Comparison of ENCODE assay signal across 2 cellular contexts in the genomic region with DNA sequence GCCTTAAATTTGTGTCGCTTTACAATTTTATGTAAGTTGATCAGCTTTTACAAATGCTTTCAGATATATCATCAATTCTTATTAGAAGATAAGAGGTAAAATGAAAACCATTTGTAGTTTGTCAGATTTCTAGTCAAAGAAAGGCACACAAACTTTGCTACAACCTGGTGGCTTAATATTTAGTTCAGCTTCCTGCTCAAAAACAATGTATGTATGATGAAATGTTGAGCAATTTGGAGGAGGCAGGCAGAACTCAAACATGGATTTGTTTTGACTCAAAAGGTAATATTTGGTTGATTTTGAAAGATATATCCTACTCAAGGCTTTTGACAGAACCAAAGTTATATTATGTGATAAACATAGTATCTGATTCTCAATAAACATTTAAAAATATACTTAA.
TF ChIP-seq lines count a peak whose summit lies in the region.

No MANE protein-coding gene starts in this region.

TF ChIP-seq in K562, 482 proteins besides CTCF, POLR2A, EP300 and RAD21:
- 0 out of 2 replicates have a peak, but pooled peaks have one; percentile 33 for TF ChIP-seq ZNF175 (CRISPR knock-in tag; IDR thresholded peaks at IDR 0.05; ENCODE audit: low read depth)
- TF ChIP-seq POLR2H (tag; IDR thresholded peaks at IDR 0.05; ENCODE audit: low read depth), result peak; percentile 74
- TF ChIP-seq RNF2 (IDR thresholded peaks at IDR 0.05), result no peak
- TF ChIP-seq CEBPG (CRISPR knock-in tag; IDR thresholded peaks at IDR 0.05), result peak; percentile 85
- TF ChIP-seq CEBPG (tag; conservative IDR thresholded peaks at IDR 0.05 in 1 of 2, IDR thresholded peaks at IDR 0.05 in 1 of 2), result peak; percentile 95 to 98
- TF ChIP-seq ZSCAN32 (CRISPR knock-in tag; IDR thresholded peaks at IDR 0.05), result peak; percentile 49; the same call in 1 of the 2 replicates
- TF ChIP-seq, protein P1, sequence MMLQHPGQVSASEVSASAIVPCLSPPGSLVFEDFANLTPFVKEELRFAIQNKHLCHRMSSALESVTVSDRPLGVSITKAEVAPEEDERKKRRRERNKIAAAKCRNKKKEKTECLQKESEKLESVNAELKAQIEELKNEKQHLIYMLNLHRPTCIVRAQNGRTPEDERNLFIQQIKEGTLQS (IDR thresholded peaks at IDR 0.05), result peak; percentile 84
- TF ChIP-seq, protein P1 (CRISPR knock-in tag; conservative IDR thresholded peaks at IDR 0.05), result no peak
- peak; percentile 33 to 78; a peak in 2 of 4 replicates for TF ChIP-seq TRIM24 (IDR thresholded peaks at IDR 0.05)
- TF ChIP-seq ZNF274 (IDR thresholded peaks at IDR 0.05; ENCODE audit: borderline replicate concordance, low read depth, low read length), result no peak
- TF ChIP-seq GABPA (tag; conservative IDR thresholded peaks at IDR 0.05; ENCODE audit: low read depth), result 0 out of 2 replicates have a peak, but pooled peaks have one; percentile 15
- no peak for TF ChIP-seq ZNF778 (CRISPR knock-in tag; IDR thresholded peaks at IDR 0.05)
- peak; percentile 58; the same call in 1 of the 2 replicates for TF ChIP-seq SOX6 (IDR thresholded peaks at IDR 0.05)
- TF ChIP-seq, protein P2, sequence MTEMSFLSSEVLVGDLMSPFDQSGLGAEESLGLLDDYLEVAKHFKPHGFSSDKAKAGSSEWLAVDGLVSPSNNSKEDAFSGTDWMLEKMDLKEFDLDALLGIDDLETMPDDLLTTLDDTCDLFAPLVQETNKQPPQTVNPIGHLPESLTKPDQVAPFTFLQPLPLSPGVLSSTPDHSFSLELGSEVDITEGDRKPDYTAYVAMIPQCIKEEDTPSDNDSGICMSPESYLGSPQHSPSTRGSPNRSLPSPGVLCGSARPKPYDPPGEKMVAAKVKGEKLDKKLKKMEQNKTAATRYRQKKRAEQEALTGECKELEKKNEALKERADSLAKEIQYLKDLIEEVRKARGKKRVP (CRISPR knock-in tag; IDR thresholded peaks at IDR 0.05), result peak; percentile 88
- 0 out of 2 replicates have a peak, but pooled peaks have one; percentile 39 for TF ChIP-seq CEBPB (tag; IDR thresholded peaks at IDR 0.05)
- 0 out of 2 replicates have a peak, but pooled peaks have one; percentile 15 for TF ChIP-seq L3MBTL2 (IDR thresholded peaks at IDR 0.05)
- no peak for TF ChIP-seq NR2C1 (IDR thresholded peaks at IDR 0.05)
- TF ChIP-seq NR2C1 (tag; IDR thresholded peaks at IDR 0.05), result 0 out of 2 replicates have a peak, but pooled peaks have one; percentile 10
- TF ChIP-seq EP400 (IDR thresholded peaks at IDR 0.05), result peak; percentile 32; the same call in 1 of the 2 replicates
- peak; percentile 54; the same call in 1 of the 2 replicates for TF ChIP-seq ATF7 (IDR thresholded peaks at IDR 0.05)
- TF ChIP-seq, protein P3, sequence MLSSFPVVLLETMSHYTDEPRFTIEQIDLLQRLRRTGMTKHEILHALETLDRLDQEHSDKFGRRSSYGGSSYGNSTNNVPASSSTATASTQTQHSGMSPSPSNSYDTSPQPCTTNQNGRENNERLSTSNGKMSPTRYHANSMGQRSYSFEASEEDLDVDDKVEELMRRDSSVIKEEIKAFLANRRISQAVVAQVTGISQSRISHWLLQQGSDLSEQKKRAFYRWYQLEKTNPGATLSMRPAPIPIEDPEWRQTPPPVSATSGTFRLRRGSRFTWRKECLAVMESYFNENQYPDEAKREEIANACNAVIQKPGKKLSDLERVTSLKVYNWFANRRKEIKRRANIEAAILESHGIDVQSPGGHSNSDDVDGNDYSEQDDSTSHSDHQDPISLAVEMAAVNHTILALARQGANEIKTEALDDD (IDR thresholded peaks at IDR 0.05), result no peak
- TF ChIP-seq, protein P4, sequence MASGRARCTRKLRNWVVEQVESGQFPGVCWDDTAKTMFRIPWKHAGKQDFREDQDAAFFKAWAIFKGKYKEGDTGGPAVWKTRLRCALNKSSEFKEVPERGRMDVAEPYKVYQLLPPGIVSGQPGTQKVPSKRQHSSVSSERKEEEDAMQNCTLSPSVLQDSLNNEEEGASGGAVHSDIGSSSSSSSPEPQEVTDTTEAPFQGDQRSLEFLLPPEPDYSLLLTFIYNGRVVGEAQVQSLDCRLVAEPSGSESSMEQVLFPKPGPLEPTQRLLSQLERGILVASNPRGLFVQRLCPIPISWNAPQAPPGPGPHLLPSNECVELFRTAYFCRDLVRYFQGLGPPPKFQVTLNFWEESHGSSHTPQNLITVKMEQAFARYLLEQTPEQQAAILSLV (tag; IDR thresholded peaks at IDR 0.05), result 0 out of 2 replicates have a peak, but pooled peaks have one; percentile 57

TF ChIP-seq in HepG2, 621 proteins besides CTCF, POLR2A, EP300 and RAD21 (continues in another document):
- TF ChIP-seq ZNF547 (CRISPR knock-in tag; IDR thresholded peaks at IDR 0.05) (no peak), NCOA2 (CRISPR knock-in tag; IDR thresholded peaks at IDR 0.05) (peak; percentile 80), ZMYM2 (CRISPR knock-in tag; IDR thresholded peaks at IDR 0.05) (no peak), ELF4 (CRISPR knock-in tag; IDR thresholded peaks at IDR 0.05; ENCODE audit: borderline replicate concordance) (no peak), NCOA1 (CRISPR knock-in tag; IDR thresholded peaks at IDR 0.05) (no peak), TARDBP (CRISPR knock-in tag; IDR thresholded peaks at IDR 0.05) (0 out of 2 replicates have a peak, but pooled peaks have one; percentile 28), GATAD2A (CRISPR knock-in tag; IDR thresholded peaks at IDR 0.05) (peak; percentile 95), SOX6 (IDR thresholded peaks at IDR 0.05) (no peak), SOX6 (CRISPR knock-in tag; IDR thresholded peaks at IDR 0.05) (peak; percentile 91), ZNF629 (CRISPR knock-in tag; conservative IDR thresholded peaks at IDR 0.05) (no peak), WIZ (CRISPR knock-in tag; IDR thresholded peaks at IDR 0.05) (no peak), ZSCAN21 (CRISPR knock-in tag; IDR thresholded peaks at IDR 0.05; ENCODE audit: borderline replicate concordance) (no peak), ZNF720 (CRISPR knock-in tag; IDR thresholded peaks at IDR 0.05) (no peak), PRPF4 (IDR thresholded peaks at IDR 0.05; ENCODE audit: low read depth, low read length, poor library complexity, severe bottlenecking) (no peak), ZNF557 (CRISPR knock-in tag; IDR thresholded peaks at IDR 0.05) (no peak), SALL1 (CRISPR knock-in tag; IDR thresholded peaks at IDR 0.05) (peak; percentile 23; the same call in 1 of the 2 replicates), FOSL1 (CRISPR knock-in tag; IDR thresholded peaks at IDR 0.05; ENCODE audit: borderline replicate concordance) (no peak), ZNF546 (CRISPR knock-in tag; conservative IDR thresholded peaks at IDR 0.05) (no peak), FOXJ3 (CRISPR knock-in tag; IDR thresholded peaks at IDR 0.05; ENCODE audit: borderline replicate concordance) (peak; percentile 34; the same call in 1 of the 2 replicates), ZNF468 (CRISPR knock-in tag; IDR thresholded peaks at IDR 0.05) (no peak)
- TF ChIP-seq, protein P5, sequence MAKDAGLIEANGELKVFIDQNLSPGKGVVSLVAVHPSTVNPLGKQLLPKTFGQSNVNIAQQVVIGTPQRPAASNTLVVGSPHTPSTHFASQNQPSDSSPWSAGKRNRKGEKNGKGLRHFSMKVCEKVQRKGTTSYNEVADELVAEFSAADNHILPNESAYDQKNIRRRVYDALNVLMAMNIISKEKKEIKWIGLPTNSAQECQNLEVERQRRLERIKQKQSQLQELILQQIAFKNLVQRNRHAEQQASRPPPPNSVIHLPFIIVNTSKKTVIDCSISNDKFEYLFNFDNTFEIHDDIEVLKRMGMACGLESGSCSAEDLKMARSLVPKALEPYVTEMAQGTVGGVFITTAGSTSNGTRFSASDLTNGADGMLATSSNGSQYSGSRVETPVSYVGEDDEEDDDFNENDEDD (CRISPR knock-in tag; IDR thresholded peaks at IDR 0.05; ENCODE audit: borderline replicate concordance), result no peak
- TF ChIP-seq, protein P6, sequence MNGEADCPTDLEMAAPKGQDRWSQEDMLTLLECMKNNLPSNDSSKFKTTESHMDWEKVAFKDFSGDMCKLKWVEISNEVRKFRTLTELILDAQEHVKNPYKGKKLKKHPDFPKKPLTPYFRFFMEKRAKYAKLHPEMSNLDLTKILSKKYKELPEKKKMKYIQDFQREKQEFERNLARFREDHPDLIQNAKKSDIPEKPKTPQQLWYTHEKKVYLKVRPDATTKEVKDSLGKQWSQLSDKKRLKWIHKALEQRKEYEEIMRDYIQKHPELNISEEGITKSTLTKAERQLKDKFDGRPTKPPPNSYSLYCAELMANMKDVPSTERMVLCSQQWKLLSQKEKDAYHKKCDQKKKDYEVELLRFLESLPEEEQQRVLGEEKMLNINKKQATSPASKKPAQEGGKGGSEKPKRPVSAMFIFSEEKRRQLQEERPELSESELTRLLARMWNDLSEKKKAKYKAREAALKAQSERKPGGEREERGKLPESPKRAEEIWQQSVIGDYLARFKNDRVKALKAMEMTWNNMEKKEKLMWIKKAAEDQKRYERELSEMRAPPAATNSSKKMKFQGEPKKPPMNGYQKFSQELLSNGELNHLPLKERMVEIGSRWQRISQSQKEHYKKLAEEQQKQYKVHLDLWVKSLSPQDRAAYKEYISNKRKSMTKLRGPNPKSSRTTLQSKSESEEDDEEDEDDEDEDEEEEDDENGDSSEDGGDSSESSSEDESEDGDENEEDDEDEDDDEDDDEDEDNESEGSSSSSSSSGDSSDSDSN (CRISPR knock-in tag; IDR thresholded peaks at IDR 0.05), result no peak
- TF ChIP-seq, protein P7, sequence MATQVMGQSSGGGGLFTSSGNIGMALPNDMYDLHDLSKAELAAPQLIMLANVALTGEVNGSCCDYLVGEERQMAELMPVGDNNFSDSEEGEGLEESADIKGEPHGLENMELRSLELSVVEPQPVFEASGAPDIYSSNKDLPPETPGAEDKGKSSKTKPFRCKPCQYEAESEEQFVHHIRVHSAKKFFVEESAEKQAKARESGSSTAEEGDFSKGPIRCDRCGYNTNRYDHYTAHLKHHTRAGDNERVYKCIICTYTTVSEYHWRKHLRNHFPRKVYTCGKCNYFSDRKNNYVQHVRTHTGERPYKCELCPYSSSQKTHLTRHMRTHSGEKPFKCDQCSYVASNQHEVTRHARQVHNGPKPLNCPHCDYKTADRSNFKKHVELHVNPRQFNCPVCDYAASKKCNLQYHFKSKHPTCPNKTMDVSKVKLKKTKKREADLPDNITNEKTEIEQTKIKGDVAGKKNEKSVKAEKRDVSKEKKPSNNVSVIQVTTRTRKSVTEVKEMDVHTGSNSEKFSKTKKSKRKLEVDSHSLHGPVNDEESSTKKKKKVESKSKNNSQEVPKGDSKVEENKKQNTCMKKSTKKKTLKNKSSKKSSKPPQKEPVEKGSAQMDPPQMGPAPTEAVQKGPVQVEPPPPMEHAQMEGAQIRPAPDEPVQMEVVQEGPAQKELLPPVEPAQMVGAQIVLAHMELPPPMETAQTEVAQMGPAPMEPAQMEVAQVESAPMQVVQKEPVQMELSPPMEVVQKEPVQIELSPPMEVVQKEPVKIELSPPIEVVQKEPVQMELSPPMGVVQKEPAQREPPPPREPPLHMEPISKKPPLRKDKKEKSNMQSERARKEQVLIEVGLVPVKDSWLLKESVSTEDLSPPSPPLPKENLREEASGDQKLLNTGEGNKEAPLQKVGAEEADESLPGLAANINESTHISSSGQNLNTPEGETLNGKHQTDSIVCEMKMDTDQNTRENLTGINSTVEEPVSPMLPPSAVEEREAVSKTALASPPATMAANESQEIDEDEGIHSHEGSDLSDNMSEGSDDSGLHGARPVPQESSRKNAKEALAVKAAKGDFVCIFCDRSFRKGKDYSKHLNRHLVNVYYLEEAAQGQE (IDR thresholded peaks at IDR 0.05; ENCODE audit: borderline replicate concordance in 1 of 2, low read depth in 1 of 2, low read length in 2 of 2), result no peak
- TF ChIP-seq, protein P8, sequence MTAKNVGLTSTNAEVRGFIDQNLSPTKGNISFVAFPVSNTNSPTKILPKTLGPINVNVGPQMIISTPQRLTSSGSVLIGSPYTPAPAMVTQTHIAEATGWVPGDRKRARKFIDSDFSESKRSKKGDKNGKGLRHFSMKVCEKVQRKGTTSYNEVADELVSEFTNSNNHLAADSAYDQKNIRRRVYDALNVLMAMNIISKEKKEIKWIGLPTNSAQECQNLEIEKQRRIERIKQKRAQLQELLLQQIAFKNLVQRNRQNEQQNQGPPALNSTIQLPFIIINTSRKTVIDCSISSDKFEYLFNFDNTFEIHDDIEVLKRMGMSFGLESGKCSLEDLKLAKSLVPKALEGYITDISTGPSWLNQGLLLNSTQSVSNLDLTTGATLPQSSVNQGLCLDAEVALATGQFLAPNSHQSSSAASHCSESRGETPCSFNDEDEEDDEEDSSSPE (CRISPR knock-in tag; IDR thresholded peaks at IDR 0.05), result no peak
- TF ChIP-seq, protein P9, sequence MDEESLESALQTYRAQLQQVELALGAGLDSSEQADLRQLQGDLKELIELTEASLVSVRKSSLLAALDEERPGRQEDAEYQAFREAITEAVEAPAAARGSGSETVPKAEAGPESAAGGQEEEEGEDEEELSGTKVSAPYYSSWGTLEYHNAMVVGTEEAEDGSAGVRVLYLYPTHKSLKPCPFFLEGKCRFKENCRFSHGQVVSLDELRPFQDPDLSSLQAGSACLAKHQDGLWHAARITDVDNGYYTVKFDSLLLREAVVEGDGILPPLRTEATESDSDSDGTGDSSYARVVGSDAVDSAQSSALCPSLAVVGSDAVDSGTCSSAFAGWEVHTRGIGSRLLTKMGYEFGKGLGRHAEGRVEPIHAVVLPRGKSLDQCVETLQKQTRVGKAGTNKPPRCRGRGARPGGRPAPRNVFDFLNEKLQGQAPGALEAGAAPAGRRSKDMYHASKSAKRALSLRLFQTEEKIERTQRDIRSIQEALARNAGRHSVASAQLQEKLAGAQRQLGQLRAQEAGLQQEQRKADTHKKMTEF (CRISPR knock-in tag; IDR thresholded peaks at IDR 0.05), result peak; percentile 36; the same call in 1 of the 2 replicates
- TF ChIP-seq, protein P10, sequence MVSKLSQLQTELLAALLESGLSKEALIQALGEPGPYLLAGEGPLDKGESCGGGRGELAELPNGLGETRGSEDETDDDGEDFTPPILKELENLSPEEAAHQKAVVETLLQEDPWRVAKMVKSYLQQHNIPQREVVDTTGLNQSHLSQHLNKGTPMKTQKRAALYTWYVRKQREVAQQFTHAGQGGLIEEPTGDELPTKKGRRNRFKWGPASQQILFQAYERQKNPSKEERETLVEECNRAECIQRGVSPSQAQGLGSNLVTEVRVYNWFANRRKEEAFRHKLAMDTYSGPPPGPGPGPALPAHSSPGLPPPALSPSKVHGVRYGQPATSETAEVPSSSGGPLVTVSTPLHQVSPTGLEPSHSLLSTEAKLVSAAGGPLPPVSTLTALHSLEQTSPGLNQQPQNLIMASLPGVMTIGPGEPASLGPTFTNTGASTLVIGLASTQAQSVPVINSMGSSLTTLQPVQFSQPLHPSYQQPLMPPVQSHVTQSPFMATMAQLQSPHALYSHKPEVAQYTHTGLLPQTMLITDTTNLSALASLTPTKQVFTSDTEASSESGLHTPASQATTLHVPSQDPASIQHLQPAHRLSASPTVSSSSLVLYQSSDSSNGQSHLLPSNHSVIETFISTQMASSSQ (IDR thresholded peaks at IDR 0.05; ENCODE audit: low read depth), result peak; percentile 34; the same call in 1 of the 2 replicates
- TF ChIP-seq, protein P10 (CRISPR knock-in tag; IDR thresholded peaks at IDR 0.05; ENCODE audit: borderline replicate concordance), result peak; percentile 43; the same call in 1 of the 2 replicates
